ENCODE assay signal across 8 cellular contexts in genomic region chr7:2529161-2530075, GRCh38. TPM values are rescaled to one million over a fixed set of nuclear protein-coding genes. Genes with fewer than 3 reads are reported as not detected.
DNase-seq lines count a peak whose midpoint lies in the region; ATAC-seq lines count a peak whose summit lies in the region.

No MANE protein-coding gene starts in this region.

- ATAC-seq in GM21423 (IDR thresholded peaks at IDR 0.05; ENCODE audit: unreplicated experiment), result peak; percentile 37

- no peaks in the 10 kb centered on the region for H3K27me3 ChIP-seq in skeletal muscle satellite cell (ENCODE audit: control insufficient read depth, insufficient read depth, low read length)

- peaks cover 29% of the 10 kb centered on the region for H3K36me3 ChIP-seq in skeletal muscle satellite cell (ENCODE audit: insufficient read depth, low read length)

- H3K9me3 ChIP-seq in skeletal muscle satellite cell (replicated peaks; ENCODE audit: low read length), result no peaks in the 10 kb centered on the region

- H3K4me2 ChIP-seq in skeletal muscle satellite cell (ENCODE audit: low read length), result peak overlapping the region; percentile 72

- peak overlapping the region; percentile 30 for H3K4me3 ChIP-seq in skeletal muscle satellite cell (ENCODE audit: low read length)

- H3K4me1 ChIP-seq in skeletal muscle satellite cell (ENCODE audit: control insufficient read depth, insufficient read depth, low read length), result peaks cover 48% of the 10 kb centered on the region

- DNase-seq in AG20443 (ENCODE audit: low spot score), result peak; percentile 89
- DNase-seq in NOMO-1 treated with DMSO at 0.1 percent for 48 hours (lab: John Stamatoyannopoulos, UW; ENCODE audit: unreplicated experiment), result peak; percentile 94
- DNase-seq in activated effector memory CD4-positive, alpha-beta T cell treated with Interleukin-2 at 50 U/mL for 16 hours, result peak; percentile 53
- DNase-seq in glomerular visceral epithelial cell (ENCODE audit: extremely low spot score), result peak; percentile 85
- DNase-seq in cerebellar cortex (ENCODE audit: low spot score), result no peak
- no peak for DNase-seq in cerebellum (ENCODE audit: low spot score)

- H3K9ac ChIP-seq in skeletal muscle satellite cell (ENCODE audit: low read depth, low read length), result peak overlapping the region; percentile 56

RNA-seq across cellular contexts. Expression of gene LFNG, which starts 9.8 kb away (rescaled TPM):
- 1.3 and 2.0 TPM in 2 replicates for total RNA-seq in skeletal muscle satellite cell (2012; rRNA removed)
- total RNA-seq in cerebellum, result 31.3 TPM

RNA-seq across cellular contexts. Expression of gene BRAT1, which starts 25.9 kb away (rescaled TPM):
- 25.3 and 31.0 TPM in 2 replicates for total RNA-seq in skeletal muscle satellite cell (2012; rRNA removed)
- total RNA-seq in cerebellum, result 17.4 TPM

RNA-seq across cellular contexts. Expression of gene IQCE, which starts 29.4 kb away (rescaled TPM):
- 6.8 and 9.6 TPM in 2 replicates for total RNA-seq in skeletal muscle satellite cell (2012; rRNA removed)
- total RNA-seq in cerebellum, result 18.9 TPM

RNA-seq across cellular contexts. Expression of gene GRIFIN, which starts 53.2 kb away (rescaled TPM):
- total RNA-seq in skeletal muscle satellite cell (2012; rRNA removed), result not detected in 2 replicates
- not detected for total RNA-seq in cerebellum

Comparison
In these comparisons a context has a peak if more than half of its experiments do, and no peak if none do; other contexts are left out.
1. DNase-seq: peak in AG20443 (single experiment), NOMO-1 treated with DMSO at 0.1 percent for 48 hours (single experiment), activated effector memory CD4-positive, alpha-beta T cell treated with Interleukin-2 at 50 U/mL for 16 hours (single experiment) and glomerular visceral epithelial cell (single experiment); none in cerebellar cortex (single experiment) and cerebellum (single experiment).